Comparison of ENCODE assay signal across 2 cellular contexts in the genomic region with DNA sequence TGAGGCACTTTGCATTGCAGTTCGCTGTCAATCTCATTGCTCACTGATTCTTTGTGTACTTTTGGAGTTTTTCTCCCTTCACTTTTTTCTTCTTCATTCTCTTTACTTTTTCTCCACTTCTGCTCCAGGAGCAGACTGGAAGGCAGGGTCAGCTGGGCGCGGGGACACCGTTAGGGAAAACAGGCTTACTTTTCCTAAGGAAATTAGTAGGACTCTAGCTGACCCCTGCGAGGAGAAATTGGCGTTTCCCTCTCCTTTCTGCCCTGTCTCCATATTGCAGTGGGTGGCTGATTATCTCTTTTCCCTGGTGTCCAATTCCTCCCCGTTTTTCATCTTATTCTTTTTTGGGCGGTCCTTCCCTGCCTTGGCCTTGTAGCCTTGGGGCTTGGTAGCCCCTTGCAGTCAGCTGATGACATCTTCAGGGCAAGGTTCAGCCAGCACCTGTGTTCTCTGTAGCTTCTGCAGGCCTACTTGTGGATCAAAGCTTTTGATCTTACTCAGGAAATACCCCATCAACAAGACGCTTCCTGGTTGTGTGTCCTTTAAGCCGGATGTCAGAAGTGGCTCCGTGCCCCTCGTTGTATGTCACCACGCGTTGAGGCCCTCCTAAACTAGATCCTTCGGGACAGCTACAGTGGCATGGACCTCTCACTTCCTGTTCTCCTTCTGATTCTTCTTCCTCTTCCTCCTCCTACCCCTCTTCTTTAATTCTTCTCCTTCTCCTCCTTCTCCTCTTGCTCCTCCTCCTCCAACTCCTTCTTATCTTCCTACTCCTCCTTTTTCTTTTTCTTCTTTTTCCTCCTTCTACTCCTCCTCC.
TF ChIP-seq lines count a peak whose summit lies in the region.

No MANE protein-coding gene starts in this region.

TF ChIP-seq in SK-N-SH, 30 proteins besides CTCF, POLR2A, EP300 and RAD21 (continued from another document):
- TF ChIP-seq MEF2A (IDR thresholded peaks at IDR 0.05; ENCODE audit: borderline replicate concordance, low read depth), result no peak
TF ChIP-seq in SK-N-SH: peak in this region for 0.

TF ChIP-seq in SK-N-SH treated with all-trans-retinoic acid at 6 μM for 48 hours, 23 proteins besides CTCF, POLR2A, EP300 and RAD21 (continued from another document):
- TF ChIP-seq, protein P1, sequence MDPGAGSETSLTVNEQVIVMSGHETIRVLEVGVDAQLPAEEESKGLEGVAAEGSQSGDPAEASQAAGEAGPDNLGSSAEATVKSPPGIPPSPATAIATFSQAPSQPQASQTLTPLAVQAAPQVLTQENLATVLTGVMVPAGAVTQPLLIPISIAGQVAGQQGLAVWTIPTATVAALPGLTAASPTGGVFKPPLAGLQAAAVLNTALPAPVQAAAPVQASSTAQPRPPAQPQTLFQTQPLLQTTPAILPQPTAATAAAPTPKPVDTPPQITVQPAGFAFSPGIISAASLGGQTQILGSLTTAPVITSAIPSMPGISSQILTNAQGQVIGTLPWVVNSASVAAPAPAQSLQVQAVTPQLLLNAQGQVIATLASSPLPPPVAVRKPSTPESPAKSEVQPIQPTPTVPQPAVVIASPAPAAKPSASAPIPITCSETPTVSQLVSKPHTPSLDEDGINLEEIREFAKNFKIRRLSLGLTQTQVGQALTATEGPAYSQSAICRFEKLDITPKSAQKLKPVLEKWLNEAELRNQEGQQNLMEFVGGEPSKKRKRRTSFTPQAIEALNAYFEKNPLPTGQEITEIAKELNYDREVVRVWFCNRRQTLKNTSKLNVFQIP (CRISPR knock-in tag; IDR thresholded peaks at IDR 0.05; ENCODE audit: borderline replicate concordance, low read depth), result no peak
- TF ChIP-seq, protein P2, sequence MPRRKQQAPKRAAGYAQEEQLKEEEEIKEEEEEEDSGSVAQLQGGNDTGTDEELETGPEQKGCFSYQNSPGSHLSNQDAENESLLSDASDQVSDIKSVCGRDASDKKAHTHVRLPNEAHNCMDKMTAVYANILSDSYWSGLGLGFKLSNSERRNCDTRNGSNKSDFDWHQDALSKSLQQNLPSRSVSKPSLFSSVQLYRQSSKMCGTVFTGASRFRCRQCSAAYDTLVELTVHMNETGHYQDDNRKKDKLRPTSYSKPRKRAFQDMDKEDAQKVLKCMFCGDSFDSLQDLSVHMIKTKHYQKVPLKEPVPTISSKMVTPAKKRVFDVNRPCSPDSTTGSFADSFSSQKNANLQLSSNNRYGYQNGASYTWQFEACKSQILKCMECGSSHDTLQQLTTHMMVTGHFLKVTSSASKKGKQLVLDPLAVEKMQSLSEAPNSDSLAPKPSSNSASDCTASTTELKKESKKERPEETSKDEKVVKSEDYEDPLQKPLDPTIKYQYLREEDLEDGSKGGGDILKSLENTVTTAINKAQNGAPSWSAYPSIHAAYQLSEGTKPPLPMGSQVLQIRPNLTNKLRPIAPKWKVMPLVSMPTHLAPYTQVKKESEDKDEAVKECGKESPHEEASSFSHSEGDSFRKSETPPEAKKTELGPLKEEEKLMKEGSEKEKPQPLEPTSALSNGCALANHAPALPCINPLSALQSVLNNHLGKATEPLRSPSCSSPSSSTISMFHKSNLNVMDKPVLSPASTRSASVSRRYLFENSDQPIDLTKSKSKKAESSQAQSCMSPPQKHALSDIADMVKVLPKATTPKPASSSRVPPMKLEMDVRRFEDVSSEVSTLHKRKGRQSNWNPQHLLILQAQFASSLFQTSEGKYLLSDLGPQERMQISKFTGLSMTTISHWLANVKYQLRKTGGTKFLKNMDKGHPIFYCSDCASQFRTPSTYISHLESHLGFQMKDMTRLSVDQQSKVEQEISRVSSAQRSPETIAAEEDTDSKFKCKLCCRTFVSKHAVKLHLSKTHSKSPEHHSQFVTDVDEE (CRISPR knock-in tag; IDR thresholded peaks at IDR 0.05), result no peak
- TF ChIP-seq RARB (CRISPR knock-in tag; IDR thresholded peaks at IDR 0.05) (no peak), GLIS3 (CRISPR knock-in tag; IDR thresholded peaks at IDR 0.05) (no peak)
